ENCODE assay signal across 6 cellular contexts in genomic region chr15:23399207-23399606, GRCh38. TPM values are rescaled to one million over a fixed set of nuclear protein-coding genes. Genes with fewer than 3 reads are reported as not detected.
"Had no signal": no experiment of that assay in that cellular context is flagged by ENCODE, and none has a peak within 500 bp of the region (broad histone marks: within the 10 kb centered on the region; RNA-seq: fewer than 3 reads in every experiment).

No MANE protein-coding gene starts in this region.

RNA-seq across cellular contexts. Expression of gene GOLGA8S, which starts 44.7 kb away (rescaled TPM):
- total RNA-seq: HT-29, LHCN-M2, PC-3 had no signal

RNA-seq across cellular contexts. Expression of gene GOLGA6L2, which starts 47.8 kb away (rescaled TPM):
- total RNA-seq: HT-29, LHCN-M2, MCF 10A, OCI-LY7, PC-3, SJCRH30 had no signal
